Comparison of ENCODE assay signal across 9 cellular contexts in genomic region chr2:9003366-9003615, GRCh38. TPM values are rescaled to one million over a fixed set of nuclear protein-coding genes. Genes with fewer than 3 reads are reported as not detected.
DNase-seq lines count a peak whose midpoint lies in the region; ATAC-seq, FAIRE-seq and TF ChIP-seq lines count a peak whose summit lies in the region.
"Had no signal": no experiment of that assay in that cellular context is flagged by ENCODE, and none has a peak within 500 bp of the region (broad histone marks: within the 10 kb centered on the region; RNA-seq: fewer than 3 reads in every experiment).

No MANE protein-coding gene starts in this region.

- DNase-seq in bronchial epithelial cell (ENCODE audit: low read depth): no peak
- no peak for DNase-seq in lung (ENCODE audit: low spot score)
- no peak for DNase-seq in tibial artery
- no peak for DNase-seq in RCC 7860 (ENCODE audit: low spot score)
- DNase-seq in HCEC 1CT: no peak
- DNase-seq in activated T-cell treated with anti-CD3 and anti-CD28 coated beads, Interleukin-2, amount 50 U/mL, for 1 hour: no peak
- DNase-seq: SIG-M5 had no signal

- H3K9me3 ChIP-seq in HUES64 (ENCODE audit: insufficient read depth, low read depth, low read length) (no peaks in the 10 kb centered on the region), lung (ENCODE audit: control insufficient read depth in 2 of 2, insufficient read depth in 1 of 2, low read length in 1 of 2) (no peaks in the 10 kb centered on the region), tibial artery (no peaks in the 10 kb centered on the region)

- FAIRE-seq in bronchial epithelial cell (lab: Jason Lieb, UNC): no peak
- no peak for FAIRE-seq in RCC 7860 (lab: Jason Lieb, UNC)

- H3K27ac ChIP-seq in HUES64 (ENCODE audit: low read depth, low read length) (no peak overlapping the region), lung (ENCODE audit: low read depth in 1 of 2, low read length in 1 of 2) (peak overlapping the region in 1 of 2 donors; percentile 77), tibial artery (peak overlapping the region; percentile 87 to 93)

- intact Hi-C loops in tibial artery (cut with DNase I; ENCODE audit: low total_unique reads): loop anchor here (5.0 kb wide), 1 partner anchor 166 kb away; the partner anchor contains the start of gene KIDINS220

- TF ChIP-seq CTCF in bronchial epithelial cell (IDR thresholded peaks at IDR 0.05; ENCODE audit: insufficient read depth, low read length, severe bottlenecking) (no peak), lung (IDR thresholded peaks at IDR 0.05; ENCODE audit: control extremely low read depth, extremely low read depth) (no peak), tibial artery (IDR thresholded peaks at IDR 0.05) (no peak)

- H3K4me1 ChIP-seq in HUES64 (ENCODE audit: insufficient read depth, low read length) (peaks cover 28% of the 10 kb centered on the region), lung (ENCODE audit: control insufficient read depth in 2 of 2, insufficient read depth in 2 of 2, low read length in 2 of 2) (peaks cover 2 to 3% of the 10 kb centered on the region in 2 donors), tibial artery (peaks cover 0 to 23% (median 11%) of the 10 kb centered on the region in 4 donors)

- WGBS in HUES64: under 1% methylated on average over 25 of the region's 25 CpGs
- 0% methylated on average over 15 to 25 of the region's 25 CpGs for WGBS in lung, 2 donors

- ATAC-seq in lung (ENCODE audit: insufficient read depth, low FRiP score): no peak
- no peak for ATAC-seq in HG03095 (IDR thresholded peaks at IDR 0.05; ENCODE audit: unreplicated experiment)

- H3K27me3 ChIP-seq in HUES64 (ENCODE audit: insufficient read depth, low read length): peaks cover 15% of the 10 kb centered on the region
- no peaks in the 10 kb centered on the region for H3K27me3 ChIP-seq in bronchial epithelial cell (ENCODE audit: control insufficient read depth, insufficient read depth, low read length)
- no peaks in the 10 kb centered on the region for H3K27me3 ChIP-seq in lung (ENCODE audit: control insufficient read depth, insufficient read depth)
- no peaks in the 10 kb centered on the region for H3K27me3 ChIP-seq in tibial artery

- H3K9ac ChIP-seq in HUES64 (ENCODE audit: low read depth, low read length): peak overlapping the region; percentile 29

- H3K36me3 ChIP-seq in HUES64 (ENCODE audit: insufficient read depth, low read length): no peaks in the 10 kb centered on the region
- no peaks in the 10 kb centered on the region for H3K36me3 ChIP-seq in bronchial epithelial cell (ENCODE audit: control insufficient read depth, insufficient read depth, low read length)
- no peaks in the 10 kb centered on the region for H3K36me3 ChIP-seq in lung (ENCODE audit: control insufficient read depth in 2 of 2, insufficient read depth in 2 of 2, low read length in 2 of 2)
- H3K36me3 ChIP-seq in tibial artery: no peaks in the 10 kb centered on the region

- H3K4me3 ChIP-seq in HUES64 (ENCODE audit: low read length) (peak overlapping the region; percentile 67), bronchial epithelial cell (ENCODE audit: low read depth, low read length) (peak overlapping the region; percentile 80), lung (peak overlapping the region; percentile 96), tibial artery (peak overlapping the region; percentile 66 to 82)

RNA-seq across cellular contexts. Expression of gene MBOAT2, which starts 0.2 kb away (rescaled TPM):
- polyA plus RNA-seq in HUES64 (2013, experiment 1 of 2): 21.3 TPM
- polyA plus RNA-seq in HUES64 (2013, experiment 2 of 2): 26.0 TPM
- 93.3 and 145 TPM in 2 replicates for total RNA-seq in bronchial epithelial cell
- 10 to 100 TPM; 23.0 to 72.9 TPM for total RNA-seq in lung
- 10 to 100 TPM in 1 of 2 donors, 1 to 10 TPM in 1; 9.0 to 10.5 TPM for polyA plus RNA-seq in lung
